Comparison of ENCODE assay signal across 9 cellular contexts in the genomic region with DNA sequence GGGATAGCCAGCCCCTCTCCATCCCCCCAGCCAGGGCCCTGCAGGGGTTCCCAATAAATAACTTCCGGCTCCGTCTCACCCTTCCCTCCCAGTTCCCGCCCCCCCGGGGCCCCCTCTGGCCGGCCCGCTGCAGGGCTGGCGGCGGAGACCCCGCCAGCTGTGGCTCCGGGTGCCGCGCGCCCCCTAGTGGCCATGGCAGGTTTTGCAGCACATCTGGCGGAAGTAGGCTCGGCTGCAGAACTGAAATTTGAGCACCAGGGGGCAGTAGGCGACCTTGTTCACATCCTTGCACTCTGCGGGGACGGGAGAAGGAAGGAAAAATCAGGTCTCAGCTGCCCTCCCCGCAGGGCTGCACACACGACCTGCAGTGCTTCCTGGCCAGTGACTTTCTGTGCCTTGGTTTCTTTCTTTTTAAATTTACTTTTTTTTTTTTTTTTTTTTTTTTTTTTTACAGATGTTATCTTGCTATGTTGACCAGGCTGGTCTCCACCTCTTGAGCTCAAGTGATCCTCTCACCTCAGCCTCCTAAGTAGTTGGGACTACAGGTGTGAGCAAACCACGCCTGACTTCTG. TPM values are rescaled to one million over a fixed set of nuclear protein-coding genes. Genes with fewer than 3 reads are reported as not detected.
DNase-seq lines count a peak whose midpoint lies in the region; ATAC-seq and TF ChIP-seq lines count a peak whose summit lies in the region.
"Had no signal": no experiment of that assay in that cellular context is flagged by ENCODE, and none has a peak within 500 bp of the region (broad histone marks: within the 10 kb centered on the region; RNA-seq: fewer than 3 reads in every experiment).

No MANE protein-coding gene starts in this region.

- peak; percentile 62 for DNase-seq in NCI-H1436 (lab: John Stamatoyannopoulos, UW)
- no peak for DNase-seq in NCI-H1436 treated with DMSO at 0.1 percent for 48 hours (lab: John Stamatoyannopoulos, UW)
- DNase-seq in T follicular helper cell (ENCODE audit: low read depth) = peak; percentile 73
- DNase-seq in activated naive CD8-positive, alpha-beta T cell treated with anti-CD3 and anti-CD28 coated beads, Interleukin-2, amount 10 ng/mL, durations not matched to agents 7 days and 5 days = peak; percentile 92
- DNase-seq in heart left ventricle = peak; percentile 77 to 89 (median 84)
- no peak for DNase-seq in retinal pigment epithelial cell (ENCODE audit: low read depth)

- no peaks in the 10 kb centered on the region for H4K20me1 ChIP-seq in Loucy (ENCODE audit: insufficient read depth, low read length, poor library complexity, severe bottlenecking)

- peaks cover 6% of the 10 kb centered on the region for H3K36me3 Mint-ChIP-seq in activated naive CD8-positive, alpha-beta T cell treated with anti-CD3 and anti-CD28 coated beads, Interleukin-2, amount 10 ng/mL, durations not matched to agents 7 days and 5 days

- POLR2A ChIA-PET in activated naive CD8-positive, alpha-beta T cell treated with anti-CD3 and anti-CD28 coated beads, Interleukin-2, amount 10 ng/mL, durations not matched to agents 7 days and 5 days (lab: Charles Lee) = interaction anchor here (0.6 to 8.4 kb wide), 14 partner anchors 10 to 351 kb away, joined by 3 to 107 read pairs (median 4); partner anchors contain the start of gene ZNF414

- H3K9me3 Mint-ChIP-seq in activated naive CD8-positive, alpha-beta T cell treated with anti-CD3 and anti-CD28 coated beads, Interleukin-2, amount 10 ng/mL, durations not matched to agents 7 days and 5 days = no peaks in the 10 kb centered on the region
- H3K9me3 Mint-ChIP-seq: stimulated activated naive CD8-positive, alpha-beta T cell treated with anti-CD3 and anti-CD28 coated beads, Interleukin-15, Interleukin-2, amounts not matched to agents 100 ng/mL and 50 ng/mL, for 24 hours had no signal

- H3K4me3 ChIP-seq in Loucy (ENCODE audit: low read length, poor library complexity, severe bottlenecking) (peak overlapping the region; percentile 52), heart left ventricle (no peak overlapping the region), retinal pigment epithelial cell (ENCODE audit: low read length) (no peak overlapping the region)

- H3K27me3 ChIP-seq in Loucy (ENCODE audit: insufficient read depth, low read length, poor library complexity, severe bottlenecking) (no peaks in the 10 kb centered on the region), heart left ventricle (peaks cover 0 to 28% (median 0%) of the 10 kb centered on the region in 9 donors)

- 0 out of 2 replicates have a peak overlapping the region, but pooled peaks have one; percentile 35 for H2AFZ ChIP-seq in Loucy (ENCODE audit: low read length)

- no peak overlapping the region for H3K4me3 Mint-ChIP-seq in activated naive CD8-positive, alpha-beta T cell treated with anti-CD3 and anti-CD28 coated beads, Interleukin-2, amount 10 ng/mL, durations not matched to agents 7 days and 5 days
- H3K4me3 Mint-ChIP-seq: stimulated activated naive CD8-positive, alpha-beta T cell treated with anti-CD3 and anti-CD28 coated beads, Interleukin-15, Interleukin-2, amounts not matched to agents 100 ng/mL and 50 ng/mL, for 24 hours had no signal

- intact Hi-C loops in heart left ventricle (cut with DNase I) = loop anchor here in 5 of 10 donors (2.0 to 10.0 kb wide), 5 partner anchors 37 to 226 kb away; no protein-coding TSS in a partner anchor

- H3K36me3 ChIP-seq in Loucy (ENCODE audit: insufficient read depth, low read length) (no peaks in the 10 kb centered on the region), heart left ventricle (peaks cover 0 to 19% (median 0%) of the 10 kb centered on the region in 9 donors)

- peaks cover 13% of the 10 kb centered on the region for H3K4me1 Mint-ChIP-seq in activated naive CD8-positive, alpha-beta T cell treated with anti-CD3 and anti-CD28 coated beads, Interleukin-2, amount 10 ng/mL, durations not matched to agents 7 days and 5 days

- no peak overlapping the region for H3K27ac Mint-ChIP-seq in activated naive CD8-positive, alpha-beta T cell treated with anti-CD3 and anti-CD28 coated beads, Interleukin-2, amount 10 ng/mL, durations not matched to agents 7 days and 5 days
- H3K27ac Mint-ChIP-seq: stimulated activated naive CD8-positive, alpha-beta T cell treated with anti-CD3 and anti-CD28 coated beads, Interleukin-15, Interleukin-2, amounts not matched to agents 100 ng/mL and 50 ng/mL, for 24 hours had no signal

- peak; percentile 100 for TF ChIP-seq CTCF in Loucy (conservative IDR thresholded peaks at IDR 0.05; ENCODE audit: low read length)
- peak; percentile 98 to 100 (median 99) for TF ChIP-seq CTCF in heart left ventricle (IDR thresholded peaks at IDR 0.05)
- peak; percentile 97 for TF ChIP-seq CTCF in retinal pigment epithelial cell (conservative IDR thresholded peaks at IDR 0.05; ENCODE audit: low read depth, low read length)

- ATAC-seq in activated naive CD8-positive, alpha-beta T cell treated with anti-CD3 and anti-CD28 coated beads, Interleukin-2, amount 10 ng/mL, durations not matched to agents 7 days and 5 days (ENCODE audit: low read depth) = peak; percentile 48
- ATAC-seq in heart left ventricle (peak; percentile 35 to 62 (median 60)), HG02852 (IDR thresholded peaks at IDR 0.05; ENCODE audit: unreplicated experiment) (no peak)

- no peak for TF ChIP-seq POLR2A in heart left ventricle (IDR thresholded peaks at IDR 0.05)

- 4 to 6% (median 5%) methylated on average over 14 to 21 of the region's 21 CpGs for WGBS in heart left ventricle, 4 donors

- H3K9me3 ChIP-seq in Loucy (ENCODE audit: insufficient read depth, low read depth, low read length) (no peaks in the 10 kb centered on the region), heart left ventricle (no peaks in the 10 kb centered on the region)

- H3F3A ChIP-seq in Loucy (ENCODE audit: low read depth) = no peaks in the 10 kb centered on the region; the same call in 1 of the 2 replicates

- peaks cover 36% of the 10 kb centered on the region for H3K4me1 ChIP-seq in Loucy (ENCODE audit: insufficient read depth, low read length, poor library complexity, severe bottlenecking)
- peaks cover 0 to 35% (median 7%) of the 10 kb centered on the region in 12 donors for H3K4me1 ChIP-seq in heart left ventricle

- peak overlapping the region; percentile 26 for H3K9ac ChIP-seq in Loucy (ENCODE audit: low read depth, low read length, poor library complexity, severe bottlenecking)

- H3K4me2 ChIP-seq in Loucy (ENCODE audit: low read depth, low read length, poor library complexity, severe bottlenecking) = peak overlapping the region; percentile 70

- H3K27ac ChIP-seq in heart left ventricle = no peak overlapping the region

- no peaks in the 10 kb centered on the region for H3K9me2 ChIP-seq in Loucy (replicated peaks; ENCODE audit: low read depth, low read length)

- H3K27me3 Mint-ChIP-seq in activated naive CD8-positive, alpha-beta T cell treated with anti-CD3 and anti-CD28 coated beads, Interleukin-2, amount 10 ng/mL, durations not matched to agents 7 days and 5 days = peaks cover 2% of the 10 kb centered on the region

- H3K79me2 ChIP-seq in Loucy (ENCODE audit: insufficient read depth, low read length) = peaks cover 17% of the 10 kb centered on the region

RNA-seq across cellular contexts. Expression of gene MYO1F, which starts 3.6 kb away (rescaled TPM):
- 100 to 1,000 TPM; 306 to 332 TPM for total RNA-seq in activated naive CD8-positive, alpha-beta T cell treated with anti-CD3 and anti-CD28 coated beads, Interleukin-2, amount 10 ng/mL, durations not matched to agents 7 days and 5 days
- total RNA-seq in heart left ventricle = 10 to 100 TPM in 2 of 9 donors, 1 to 10 TPM in 7; 1.8 to 56.6 (median 5.0) TPM
- 1 to 10 TPM; 4.2 to 4.7 TPM for polyA plus RNA-seq in heart left ventricle

RNA-seq across cellular contexts. Expression of gene ADAMTS10, which starts 29.7 kb away (rescaled TPM):
- 10 to 100 TPM; 40.3 to 41.3 TPM for total RNA-seq in activated naive CD8-positive, alpha-beta T cell treated with anti-CD3 and anti-CD28 coated beads, Interleukin-2, amount 10 ng/mL, durations not matched to agents 7 days and 5 days
- total RNA-seq in heart left ventricle = 10 to 100 TPM in 1 of 9 donors, 1 to 10 TPM in 8; 4.3 to 14.1 (median 7.4) TPM
- polyA plus RNA-seq in heart left ventricle = 10 to 100 TPM in 1 of 2 donors, 1 to 10 TPM in 1; 6.9 to 14.7 TPM

RNA-seq across cellular contexts. Expression of gene NFILZ, which starts 49.6 kb away (rescaled TPM):
- total RNA-seq in activated naive CD8-positive, alpha-beta T cell treated with anti-CD3 and anti-CD28 coated beads, Interleukin-2, amount 10 ng/mL, durations not matched to agents 7 days and 5 days = not detected
- total RNA-seq in heart left ventricle = not detected
- polyA plus RNA-seq in heart left ventricle = not detected

Comparison
In these comparisons a context has a peak if more than half of its experiments do, and no peak if none do; other contexts are left out.
1. DNase-seq: peak in NCI-H1436 (single experiment), T follicular helper cell (single experiment), activated naive CD8-positive, alpha-beta T cell treated with anti-CD3 and anti-CD28 coated beads, Interleukin-2, amount 10 ng/mL, durations not matched to agents 7 days and 5 days (single experiment) and heart left ventricle (5 of 5); none in NCI-H1436 treated with DMSO at 0.1 percent for 48 hours (single experiment) and retinal pigment epithelial cell (single experiment).
2. RNA of gene MYO1F, which starts 3.6 kb away (total RNA-seq): 306 to 332 TPM in activated naive CD8-positive, alpha-beta T cell treated with anti-CD3 and anti-CD28 coated beads, Interleukin-2, amount 10 ng/mL, durations not matched to agents 7 days and 5 days; 1.8 to 56.6 TPM in heart left ventricle; every median in the first group is over 4 times any median in the second.
3. Peak in every context shown above with its lines, with median percentiles within 50 percentile points of each other: CTCF ChIP-seq.